ENCODE assay signal across 8 cellular contexts in the genomic region with DNA sequence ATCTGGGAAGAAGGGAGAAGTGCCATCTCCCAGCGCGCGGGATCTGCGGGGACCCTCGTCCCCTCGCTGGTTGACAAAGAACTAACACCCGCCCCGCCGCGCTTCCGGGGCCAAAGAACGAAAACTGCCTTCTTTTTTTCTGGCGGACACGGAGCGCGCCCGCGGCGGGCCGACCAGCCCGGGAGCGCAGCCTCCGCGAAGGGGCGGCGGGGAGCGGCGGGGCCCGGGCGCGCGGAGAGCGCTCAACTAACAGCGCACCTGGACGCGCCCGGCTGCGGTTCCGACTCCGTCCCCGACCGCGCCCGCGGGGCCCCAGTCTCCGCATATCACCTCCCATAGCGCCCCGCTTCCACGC. TPM values are rescaled to one million over a fixed set of nuclear protein-coding genes. Genes with fewer than 3 reads are reported as not detected.
DNase-seq lines count a peak whose midpoint lies in the region; ATAC-seq and TF ChIP-seq lines count a peak whose summit lies in the region.

No MANE protein-coding gene starts in this region.

- no peak for TF ChIP-seq CTCF in endothelial cell (IDR thresholded peaks at IDR 0.05; ENCODE audit: unreplicated experiment)

- ATAC-seq in GM21390 (IDR thresholded peaks at IDR 0.05; ENCODE audit: unreplicated experiment) = peak; percentile 1
- peak; percentile 41 to 56 for ATAC-seq in natural killer cell treated with Interleukin-12 subunit alpha and Interleukin-12 subunit beta and Interleukin-15 and Interleukin-18, amount 100 ng/mL, for 72 hours

- peaks cover 35% of the 10 kb centered on the region for H3K4me1 Mint-ChIP-seq in endothelial cell (ENCODE audit: unreplicated experiment)
- H3K4me1 Mint-ChIP-seq in natural killer cell treated with Interleukin-12 subunit alpha and Interleukin-12 subunit beta and Interleukin-15 and Interleukin-18, amount 100 ng/mL, for 72 hours (ENCODE audit: low read depth in 2 of 2) = peaks cover 19 to 23% of the 10 kb centered on the region in 2 donors

- no peaks in the 10 kb centered on the region for H3K9me3 Mint-ChIP-seq in endothelial cell (ENCODE audit: unreplicated experiment)
- H3K9me3 Mint-ChIP-seq in natural killer cell treated with Interleukin-12 subunit alpha and Interleukin-12 subunit beta and Interleukin-15 and Interleukin-18, amount 100 ng/mL, for 72 hours = no peaks in the 10 kb centered on the region

- peaks cover 18% of the 10 kb centered on the region for H3K27me3 Mint-ChIP-seq in endothelial cell (ENCODE audit: unreplicated experiment)
- peaks cover 0 to 2% of the 10 kb centered on the region in 2 donors for H3K27me3 Mint-ChIP-seq in natural killer cell treated with Interleukin-12 subunit alpha and Interleukin-12 subunit beta and Interleukin-15 and Interleukin-18, amount 100 ng/mL, for 72 hours

- H3K4me3 Mint-ChIP-seq in endothelial cell (ENCODE audit: unreplicated experiment) = peak overlapping the region; percentile 94
- H3K4me3 Mint-ChIP-seq in natural killer cell treated with Interleukin-12 subunit alpha and Interleukin-12 subunit beta and Interleukin-15 and Interleukin-18, amount 100 ng/mL, for 72 hours = peak overlapping the region; percentile 78

- H3K36me3 Mint-ChIP-seq in endothelial cell (ENCODE audit: low read depth, unreplicated experiment) = peaks cover 7% of the 10 kb centered on the region
- H3K36me3 Mint-ChIP-seq in natural killer cell treated with Interleukin-12 subunit alpha and Interleukin-12 subunit beta and Interleukin-15 and Interleukin-18, amount 100 ng/mL, for 72 hours = no peaks in the 10 kb centered on the region

- H3K27ac Mint-ChIP-seq in endothelial cell (ENCODE audit: unreplicated experiment) = no peak overlapping the region
- no peak overlapping the region for H3K27ac Mint-ChIP-seq in natural killer cell treated with Interleukin-12 subunit alpha and Interleukin-12 subunit beta and Interleukin-15 and Interleukin-18, amount 100 ng/mL, for 72 hours

- peak; percentile 39 for DNase-seq in AG08396 (ENCODE audit: low spot score)
- peak; percentile 58 for DNase-seq in NCI-H69 (lab: John Stamatoyannopoulos, UW)
- no peak for DNase-seq in endothelial cell (ENCODE audit: low spot score)
- no peak for DNase-seq in natural killer cell treated with Interleukin-12 subunit alpha and Interleukin-12 subunit beta and Interleukin-15 and Interleukin-18, amount 100 ng/mL, for 72 hours (ENCODE audit: low spot score)
- DNase-seq in NCI-H2171 (lab: John Stamatoyannopoulos, UW) = no peak
- DNase-seq in NCI-H446 treated with DMSO at 0.1 percent for 48 hours (lab: John Stamatoyannopoulos, UW) = no peak
- DNase-seq in NCI-H2107 (lab: John Stamatoyannopoulos, UW) = no peak

RNA-seq across cellular contexts. Expression of a gene that starts 0.4 kb away (rescaled TPM):
- total RNA-seq in endothelial cell (ENCODE audit: unreplicated experiment) = 125 TPM
- 1 to 10 TPM; 2.7 to 6.8 TPM for total RNA-seq in natural killer cell treated with Interleukin-12 subunit alpha and Interleukin-12 subunit beta and Interleukin-15 and Interleukin-18, amount 100 ng/mL, for 72 hours

Comparison
In these comparisons a context has a peak if more than half of its experiments do, and no peak if none do; other contexts are left out.
1. DNase-seq: peak in AG08396 (single experiment) and NCI-H69 (single experiment); none in endothelial cell (single experiment), natural killer cell treated with Interleukin-12 subunit alpha and Interleukin-12 subunit beta and Interleukin-15 and Interleukin-18, amount 100 ng/mL, for 72 hours (single experiment), NCI-H2171 (single experiment), NCI-H446 treated with DMSO at 0.1 percent for 48 hours (single experiment) and NCI-H2107 (single experiment).
2. RNA of a gene that starts 0.4 kb away (total RNA-seq): 125 TPM in endothelial cell (single experiment); 2.7 to 6.8 TPM in natural killer cell treated with Interleukin-12 subunit alpha and Interleukin-12 subunit beta and Interleukin-15 and Interleukin-18, amount 100 ng/mL, for 72 hours; every median in the first group is over 10 times any median in the second.